ENCODE assay signal across 8 cellular contexts in the genomic region with DNA sequence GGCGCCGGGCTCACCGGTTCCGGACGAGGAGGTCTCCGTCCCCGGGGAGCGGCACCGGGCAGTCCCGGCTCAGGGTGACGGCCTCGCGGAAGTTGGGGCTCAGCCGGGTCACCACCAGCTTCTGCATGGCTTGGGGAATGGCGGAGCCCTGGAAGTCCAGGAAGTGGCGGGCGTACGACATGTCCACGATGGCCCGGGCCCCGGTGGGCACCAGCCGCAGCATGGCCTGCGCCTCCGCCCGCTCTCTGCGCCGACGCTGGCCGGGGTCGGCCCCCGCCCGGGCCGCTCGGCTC. TPM values are rescaled to one million over a fixed set of nuclear protein-coding genes. Genes with fewer than 3 reads are reported as not detected.
DNase-seq lines count a peak whose midpoint lies in the region; ATAC-seq, FAIRE-seq and TF ChIP-seq lines count a peak whose summit lies in the region.

No MANE protein-coding gene starts in this region.

- CTCF ChIA-PET in activated naive CD4-positive, alpha-beta T cell treated with anti-CD3 and anti-CD28 coated beads, Interleukin-2, amount 10 ng/mL, durations not matched to agents 7 days and 5 days (lab: Charles Lee), result no interaction called here

- no peaks in the 10 kb centered on the region for H3K9me3 Mint-ChIP-seq in activated naive CD4-positive, alpha-beta T cell treated with anti-CD3 and anti-CD28 coated beads, Interleukin-2, amount 10 ng/mL, durations not matched to agents 7 days and 5 days
- no peaks in the 10 kb centered on the region for H3K9me3 Mint-ChIP-seq in activated T-cell treated with anti-CD3 and anti-CD28 coated beads, Interleukin-2, amount 50 U/mL, for 24 hours

- peaks cover 45% of the 10 kb centered on the region for H3K36me3 Mint-ChIP-seq in activated naive CD4-positive, alpha-beta T cell treated with anti-CD3 and anti-CD28 coated beads, Interleukin-2, amount 10 ng/mL, durations not matched to agents 7 days and 5 days
- H3K36me3 Mint-ChIP-seq in activated T-cell treated with anti-CD3 and anti-CD28 coated beads, Interleukin-2, amount 50 U/mL, for 24 hours (ENCODE audit: low read depth), result peaks cover 16% of the 10 kb centered on the region

- peaks cover 46% of the 10 kb centered on the region for H3K79me2 ChIP-seq in keratinocyte (ENCODE audit: control insufficient read depth, insufficient read depth, low read length)

- H3K4me3 Mint-ChIP-seq in activated naive CD4-positive, alpha-beta T cell treated with anti-CD3 and anti-CD28 coated beads, Interleukin-2, amount 10 ng/mL, durations not matched to agents 7 days and 5 days, result peak overlapping the region; percentile 99
- H3K4me3 Mint-ChIP-seq in activated T-cell treated with anti-CD3 and anti-CD28 coated beads, Interleukin-2, amount 50 U/mL, for 24 hours, result peak overlapping the region; percentile 94

- H3K9me1 ChIP-seq in keratinocyte (ENCODE audit: control insufficient read depth, extremely low read depth, insufficient read depth, low read length), result no peaks in the 10 kb centered on the region

- DNase-seq in activated naive CD4-positive, alpha-beta T cell treated with anti-CD3 and anti-CD28 coated beads, Interleukin-2, amount 10 ng/mL, durations not matched to agents 7 days and 5 days, result peak; percentile 59
- DNase-seq in activated naive CD4-positive, alpha-beta T cell treated with anti-CD3 and anti-CD28 coated beads, Interleukin-2, amount 50 U/mL, for 16 hours, result no peak
- no peak for DNase-seq in activated T-cell treated with anti-CD3 and anti-CD28 coated beads, Interleukin-2, amount 50 U/mL, for 24 hours
- DNase-seq in keratinocyte (ENCODE audit: low read depth, low spot score), result no peak
- peak in 5 of 49 donors; percentile 66 to 78 (median 71) for DNase-seq in substantia nigra (lab: John Stamatoyannopoulos, UW)
- DNase-seq in GM13977 (ENCODE audit: low spot score), result no peak
- no peak for DNase-seq in COR-L47 (lab: John Stamatoyannopoulos, UW)

- peaks cover 62% of the 10 kb centered on the region for H3K4me1 Mint-ChIP-seq in activated naive CD4-positive, alpha-beta T cell treated with anti-CD3 and anti-CD28 coated beads, Interleukin-2, amount 10 ng/mL, durations not matched to agents 7 days and 5 days
- H3K4me1 Mint-ChIP-seq in activated T-cell treated with anti-CD3 and anti-CD28 coated beads, Interleukin-2, amount 50 U/mL, for 24 hours (ENCODE audit: low read depth), result peaks cover 59% of the 10 kb centered on the region

- H3K9me3 ChIP-seq in keratinocyte (ENCODE audit: control insufficient read depth, low read depth, low read length), result no peaks in the 10 kb centered on the region

- H2AFZ ChIP-seq in keratinocyte (ENCODE audit: control insufficient read depth, low read length), result peak overlapping the region; percentile 70

- dilution Hi-C loops in keratinocyte (cut with MboI; ENCODE audit: extremely low pct_ligation_motif_present, low sequenced_read_pairs), result no loop called here

- in situ Hi-C loops in GM13977 (cut with MboI; ENCODE audit: low pct_unique_long_range_greater_than_20kb, low sequenced_read_pairs, unreplicated experiment), result no loop called here

- peak overlapping the region; percentile 67 to 91 (median 90) for H3K4me3 ChIP-seq in keratinocyte (ENCODE audit: control insufficient read depth in 2 of 3, extremely low read depth in 1 of 3, insufficient read depth in 2 of 3, low read depth in 1 of 3, low read length in 3 of 3)

- no peak for FAIRE-seq in keratinocyte (lab: Jason Lieb, UNC)

- H3K4me2 ChIP-seq in keratinocyte (ENCODE audit: control insufficient read depth, extremely low read depth, insufficient read depth, low read depth, low read length), result no peak overlapping the region

- H3K27ac ChIP-seq in keratinocyte (ENCODE audit: control insufficient read depth, insufficient read depth, low read length), result peak overlapping the region; percentile 82
- H3K27ac ChIP-seq in substantia nigra (ENCODE audit: low read depth, low read length, poor library complexity, severe bottlenecking), result peak overlapping the region; percentile 90

- H3K27me3 Mint-ChIP-seq in activated naive CD4-positive, alpha-beta T cell treated with anti-CD3 and anti-CD28 coated beads, Interleukin-2, amount 10 ng/mL, durations not matched to agents 7 days and 5 days, result peaks cover 46% of the 10 kb centered on the region
- peaks cover 13% of the 10 kb centered on the region for H3K27me3 Mint-ChIP-seq in activated T-cell treated with anti-CD3 and anti-CD28 coated beads, Interleukin-2, amount 50 U/mL, for 24 hours

- no peak for TF ChIP-seq CTCF in keratinocyte (optimal IDR thresholded peaks at IDR 0.05 in 1 of 3, IDR thresholded peaks at IDR 0.05 in 1 of 3, conservative IDR thresholded peaks at IDR 0.05 in 1 of 3; ENCODE audit: extremely low read depth in 1 of 3, insufficient read depth in 2 of 3, low read length in 3 of 3)
- TF ChIP-seq CTCF in GM13977 (IDR thresholded peaks at IDR 0.05; ENCODE audit: extremely low read depth, insufficient read depth, missing control alignments), result no peak

- H3K27ac Mint-ChIP-seq in activated naive CD4-positive, alpha-beta T cell treated with anti-CD3 and anti-CD28 coated beads, Interleukin-2, amount 10 ng/mL, durations not matched to agents 7 days and 5 days, result peak overlapping the region; percentile 64
- no peak overlapping the region for H3K27ac Mint-ChIP-seq in activated T-cell treated with anti-CD3 and anti-CD28 coated beads, Interleukin-2, amount 50 U/mL, for 24 hours

- peak; percentile 18 for ATAC-seq in HG03097 (IDR thresholded peaks at IDR 0.05; ENCODE audit: low FRiP score, unreplicated experiment)

- H4K20me1 ChIP-seq in keratinocyte (ENCODE audit: control insufficient read depth, extremely low read depth, insufficient read depth, low read length), result no peaks in the 10 kb centered on the region

- peaks cover 25% of the 10 kb centered on the region for H3K4me1 ChIP-seq in keratinocyte (ENCODE audit: control insufficient read depth, extremely low read depth, insufficient read depth, low read length)

- no peaks in the 10 kb centered on the region for H3K27me3 ChIP-seq in keratinocyte (ENCODE audit: control insufficient read depth, extremely low read depth, insufficient read depth, low read length)

- H3K9ac ChIP-seq in keratinocyte (ENCODE audit: control insufficient read depth, extremely low read depth, insufficient read depth, low read length), result peak overlapping the region; percentile 81

- H3K36me3 ChIP-seq in keratinocyte (ENCODE audit: control insufficient read depth in 2 of 2, extremely low read depth in 1 of 2, insufficient read depth in 2 of 2, low read length in 2 of 2), result no peaks in the 10 kb centered on the region

RNA-seq across cellular contexts. Expression of a gene that starts 0.2 kb away (rescaled TPM):
- 22.2 to 25.2 TPM (median 22.5 TPM) in 3 replicates for polyA plus RNA-seq in keratinocyte
- polyA plus RNA-seq in keratinocyte (2011; ENCODE audit: low read depth), result 8.2 TPM
- polyA plus RNA-seq in keratinocyte (2011; cell fraction: cytosol; rRNA removed), result 22.3 and 25.2 TPM in 2 replicates
- 25.0 and 27.0 TPM in 2 replicates for polyA plus RNA-seq in keratinocyte (2011; cell fraction: nucleus; rRNA removed)
- 14.8 and 17.2 TPM in 2 replicates for polyA plus RNA-seq in keratinocyte (2012; ENCODE audit: low replicate concordance)
- 14.9 to 30.2 TPM (median 28.5 TPM) in 3 replicates for polyA minus RNA-seq in keratinocyte
- 9.6 TPM for polyA minus RNA-seq in keratinocyte (2011; cell fraction: cytosol; rRNA and poly(A)+ RNA removed)
- 9.0 and 14.8 TPM in 2 replicates for polyA minus RNA-seq in keratinocyte (2011; cell fraction: nucleus; rRNA and poly(A)+ RNA removed)

RNA-seq across cellular contexts. Expression of a gene that starts 1.8 kb away (rescaled TPM):
- 1.3 to 2.2 TPM (median 1.6 TPM) in 3 replicates for polyA plus RNA-seq in keratinocyte
- polyA plus RNA-seq in keratinocyte (2011; ENCODE audit: low read depth), result 2.9 TPM
- polyA plus RNA-seq in keratinocyte (2011; cell fraction: cytosol; rRNA removed), result 1.9 and 2.4 TPM in 2 replicates
- polyA plus RNA-seq in keratinocyte (2011; cell fraction: nucleus; rRNA removed), result 3.4 and 4.0 TPM in 2 replicates
- polyA plus RNA-seq in keratinocyte (2012; ENCODE audit: low replicate concordance), result 2.7 and 4.3 TPM in 2 replicates
- 2.0 to 6.8 TPM (median 3.3 TPM) in 3 replicates for polyA minus RNA-seq in keratinocyte
- polyA minus RNA-seq in keratinocyte (2011; cell fraction: cytosol; rRNA and poly(A)+ RNA removed), result 2.3 TPM
- polyA minus RNA-seq in keratinocyte (2011; cell fraction: nucleus; rRNA and poly(A)+ RNA removed), result 2.0 and 3.4 TPM in 2 replicates
